Comparison of ENCODE assay signal across 16 cellular contexts in the genomic region with DNA sequence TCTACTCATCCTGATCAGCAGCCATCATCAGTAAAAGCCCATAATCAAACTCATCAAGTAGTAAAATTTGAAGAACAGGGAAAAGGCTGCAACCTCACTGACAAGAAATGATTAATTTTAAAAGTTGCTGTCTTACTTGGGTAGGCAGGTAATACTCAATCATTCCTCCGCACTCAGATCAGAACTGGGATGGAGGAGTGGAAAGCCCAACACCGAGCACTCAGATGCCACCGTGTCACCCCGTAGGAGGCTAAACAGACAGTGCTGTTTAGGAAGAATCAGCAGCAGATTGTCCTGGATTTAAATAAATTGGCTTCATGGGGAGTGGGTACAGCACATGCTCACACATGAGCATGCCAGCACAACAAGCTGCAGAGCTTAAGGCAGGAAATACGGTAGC.
DNase-seq lines count a peak whose midpoint lies in the region; ATAC-seq and TF ChIP-seq lines count a peak whose summit lies in the region.
"Had no signal": no experiment of that assay in that cellular context is flagged by ENCODE, and none has a peak within 500 bp of the region (broad histone marks: within the 10 kb centered on the region; RNA-seq: fewer than 3 reads in every experiment).

No MANE protein-coding gene starts in this region.

- H4K8ac ChIP-seq in IMR-90 (ENCODE audit: low read depth in 2 of 2, low read length in 2 of 2): no peak overlapping the region

- no peak overlapping the region for H2BK5ac ChIP-seq in IMR-90 (ENCODE audit: low read depth, low read length, poor library complexity, severe bottlenecking)

- in situ Hi-C loops in IMR-90 (cut with MboI; ENCODE audit: low sequenced_read_pairs): no loop called here

- peak overlapping the region; percentile 31 for H2BK20ac ChIP-seq in IMR-90 (ENCODE audit: low read depth, low read length)

- H2BK120ac ChIP-seq in IMR-90 (ENCODE audit: low read depth, low read length): no peak overlapping the region

- no peak overlapping the region for H3K4ac ChIP-seq in IMR-90 (ENCODE audit: low read depth, low read length)

- no peak overlapping the region for H2AK9ac ChIP-seq in IMR-90 (replicated peaks; ENCODE audit: low read depth, low read length, poor library complexity)

- H3K79me1 ChIP-seq in IMR-90 (ENCODE audit: low read depth in 1 of 2, low read length in 2 of 2): no peaks in the 10 kb centered on the region

- H2AK5ac ChIP-seq in IMR-90 (ENCODE audit: low read depth, low read length): peak overlapping the region; percentile 26; the same call in 1 of the 2 replicates

- dilution Hi-C loops in IMR-90 (cut with HindIII; ENCODE audit: low sequenced_read_pairs, unreplicated experiment): no loop called here

- H3K27ac ChIP-seq in IMR-90 (ENCODE audit: insufficient read depth, low read length) (no peak overlapping the region), caudate nucleus (ENCODE audit: low read depth, low read length) (peak overlapping the region; percentile 56)

- no peaks in the 10 kb centered on the region for H4K20me1 ChIP-seq in IMR-90 (ENCODE audit: insufficient read depth, low read length)

- ATAC-seq in IMR-90 (ENCODE audit: low read depth): no peak
- ATAC-seq: GM12878, GM23338, HCT116 had no signal

- H2BK15ac ChIP-seq in IMR-90 (ENCODE audit: low read depth, low read length): no peak overlapping the region

- no peak overlapping the region; the same call in 1 of the 2 replicates for H4K91ac ChIP-seq in IMR-90 (ENCODE audit: insufficient read depth, low read depth, low read length)

- H3K27me3 ChIP-seq in IMR-90 (ENCODE audit: control insufficient read depth, insufficient read depth, low read length): no peaks in the 10 kb centered on the region

- TF ChIP-seq POLR2A in IMR-90 (IDR thresholded peaks at IDR 0.05; ENCODE audit: low read depth, low read length) (no peak), lower leg skin (IDR thresholded peaks at IDR 0.05) (no peak)

- H3K56ac ChIP-seq in IMR-90 (ENCODE audit: extremely low read depth, insufficient read depth, low read length): no peak overlapping the region

- H3K4me1 ChIP-seq in IMR-90 (ENCODE audit: control insufficient read depth, insufficient read depth, low read length): peaks cover 5% of the 10 kb centered on the region

- no peak overlapping the region for H3K4me2 ChIP-seq in IMR-90 (ENCODE audit: low read depth, low read length)
- H3K4me2 ChIP-seq: GM23338 had no signal

- no peaks in the 10 kb centered on the region for H3K9me3 ChIP-seq in IMR-90 (ENCODE audit: control insufficient read depth, insufficient read depth, low read length)

- no peak overlapping the region for H4K5ac ChIP-seq in IMR-90 (ENCODE audit: low read depth, low read length)

- DNase-seq in IMR-90 (no peak), caudate nucleus (lab: John Stamatoyannopoulos, UW) (peak in 27 of 61 donors; percentile 1 to 63 (median 23)), head of caudate nucleus (peak in 36 of 42 donors; percentile 3 to 81 (median 35)), NCI-H1694 (lab: John Stamatoyannopoulos, UW) (no peak), activated gamma-delta T cell (lab: John Stamatoyannopoulos, UW) (no peak), lower leg skin (ENCODE audit: low spot score in 2 of 2) (no peak)
- DNase-seq: C1 segment of cervical spinal cord; CD4-positive, alpha-beta memory T cell; COR-L47; DMS153; DND-41; GDM1; H9 had no signal

- intact Hi-C loops in IMR-90 (cut with micrococcal nuclease) (no loop called here), head of caudate nucleus (cut with DNase I) (no loop called here), lower leg skin (cut with DNase I; ENCODE audit: low total_unique reads) (no loop called here)

- H3K9me1 ChIP-seq in IMR-90 (ENCODE audit: insufficient read depth, low read length): peaks cover 4% of the 10 kb centered on the region; the same call in 1 of the 2 replicates

- 100% methylated on average over 1 of the region's 5 CpGs; no CpG with 5 or more reads in 1 of the 2 experiments for WGBS in IMR-90 (ENCODE audit: extremely low coverage in 2 of 2, insufficient read length in 1 of 2), 2 experiments
- WGBS in lower leg skin, 2 donors: 70 to 80% methylated on average over 5 of the region's 5 CpGs

- no peak overlapping the region for H3K23ac ChIP-seq in IMR-90 (ENCODE audit: low read depth, low read length)

- no peaks in the 10 kb centered on the region for H3K36me3 ChIP-seq in IMR-90 (ENCODE audit: control insufficient read depth, insufficient read depth, low read length)

- POLR2A ChIA-PET in IMR-90 (lab: Charles Lee; ENCODE audit: unreplicated experiment): no interaction called here

- TF ChIP-seq RAD21 in IMR-90 (IDR thresholded peaks at IDR 0.05; ENCODE audit: low read length): no peak

- BruUV-seq in IMR-90 (replicated peaks; lab: Mats Ljungman, UMichigan): no TSS peak

- no peak overlapping the region for H3K9ac ChIP-seq in IMR-90 (ENCODE audit: low read depth, low read length)

- TF ChIP-seq CTCF in IMR-90 (conservative IDR thresholded peaks at IDR 0.05; ENCODE audit: low read depth, low read length): no peak
- no peak for TF ChIP-seq CTCF in lower leg skin (IDR thresholded peaks at IDR 0.05)

- H3K18ac ChIP-seq in IMR-90 (ENCODE audit: low read depth, low read length): no peak overlapping the region

- no peak overlapping the region for H2AFZ ChIP-seq in IMR-90 (replicated peaks; ENCODE audit: low read length, poor library complexity)
- H2AFZ ChIP-seq: GM23338 had no signal

- CTCF ChIA-PET in IMR-90 (lab: Yijun Ruan, JAX): no interaction called here

- H3K4me3 ChIP-seq in IMR-90 (ENCODE audit: insufficient read depth, low read depth, low read length) (no peak overlapping the region), lower leg skin (ENCODE audit: low read depth, poor library complexity, severe bottlenecking) (no peak overlapping the region)
- H3K4me3 ChIP-seq: GM12878, GM23338 had no signal

- no peak overlapping the region for H3K14ac ChIP-seq in IMR-90 (replicated peaks; ENCODE audit: low read depth, low read length)

TF ChIP-seq in IMR-90, 13 proteins besides CTCF, POLR2A, EP300 and RAD21:
- TF ChIP-seq, protein P1, sequence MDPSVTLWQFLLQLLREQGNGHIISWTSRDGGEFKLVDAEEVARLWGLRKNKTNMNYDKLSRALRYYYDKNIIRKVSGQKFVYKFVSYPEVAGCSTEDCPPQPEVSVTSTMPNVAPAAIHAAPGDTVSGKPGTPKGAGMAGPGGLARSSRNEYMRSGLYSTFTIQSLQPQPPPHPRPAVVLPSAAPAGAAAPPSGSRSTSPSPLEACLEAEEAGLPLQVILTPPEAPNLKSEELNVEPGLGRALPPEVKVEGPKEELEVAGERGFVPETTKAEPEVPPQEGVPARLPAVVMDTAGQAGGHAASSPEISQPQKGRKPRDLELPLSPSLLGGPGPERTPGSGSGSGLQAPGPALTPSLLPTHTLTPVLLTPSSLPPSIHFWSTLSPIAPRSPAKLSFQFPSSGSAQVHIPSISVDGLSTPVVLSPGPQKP (IDR thresholded peaks at IDR 0.05; ENCODE audit: borderline replicate concordance, low read depth, low read length): no peak
- TF ChIP-seq NFE2L2 (IDR thresholded peaks at IDR 0.05; ENCODE audit: low read depth, low read length) (no peak), RFX5 (IDR thresholded peaks at IDR 0.05; ENCODE audit: low read depth, low read length) (no peak), MAFK (IDR thresholded peaks at IDR 0.05; ENCODE audit: low read depth, low read length) (no peak), CEBPB (IDR thresholded peaks at IDR 0.05; ENCODE audit: low read depth, low read length) (no peak), CHD1 (IDR thresholded peaks at IDR 0.05; ENCODE audit: low read depth, low read length) (no peak), FOS (IDR thresholded peaks at IDR 0.05; ENCODE audit: low read depth, low read length) (no peak), BHLHE40 (IDR thresholded peaks at IDR 0.05; ENCODE audit: low read depth, low read length) (no peak), RCOR1 (IDR thresholded peaks at IDR 0.05; ENCODE audit: insufficient replicate concordance, low read length) (no peak), MXI1 (IDR thresholded peaks at IDR 0.05; ENCODE audit: borderline replicate concordance, low read depth, low read length) (no peak), SMC3 (IDR thresholded peaks at IDR 0.05; ENCODE audit: low read depth, low read length) (no peak), MAZ (IDR thresholded peaks at IDR 0.05; ENCODE audit: borderline replicate concordance, low read depth, low read length) (no peak)
- TF ChIP-seq, protein P2, sequence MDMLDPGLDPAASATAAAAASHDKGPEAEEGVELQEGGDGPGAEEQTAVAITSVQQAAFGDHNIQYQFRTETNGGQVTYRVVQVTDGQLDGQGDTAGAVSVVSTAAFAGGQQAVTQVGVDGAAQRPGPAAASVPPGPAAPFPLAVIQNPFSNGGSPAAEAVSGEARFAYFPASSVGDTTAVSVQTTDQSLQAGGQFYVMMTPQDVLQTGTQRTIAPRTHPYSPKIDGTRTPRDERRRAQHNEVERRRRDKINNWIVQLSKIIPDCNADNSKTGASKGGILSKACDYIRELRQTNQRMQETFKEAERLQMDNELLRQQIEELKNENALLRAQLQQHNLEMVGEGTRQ (IDR thresholded peaks at IDR 0.05; ENCODE audit: low read depth, low read length): no peak

Comparison
In these comparisons a context has a peak if more than half of its experiments do, and no peak if none do; other contexts are left out.
1. DNase-seq: peak in head of caudate nucleus (36 of 42); none in IMR-90 (single experiment), NCI-H1694 (single experiment), activated gamma-delta T cell (single experiment) and lower leg skin (0 of 2).